8 cellular contexts compared by ENCODE assay signal in the genomic region with DNA sequence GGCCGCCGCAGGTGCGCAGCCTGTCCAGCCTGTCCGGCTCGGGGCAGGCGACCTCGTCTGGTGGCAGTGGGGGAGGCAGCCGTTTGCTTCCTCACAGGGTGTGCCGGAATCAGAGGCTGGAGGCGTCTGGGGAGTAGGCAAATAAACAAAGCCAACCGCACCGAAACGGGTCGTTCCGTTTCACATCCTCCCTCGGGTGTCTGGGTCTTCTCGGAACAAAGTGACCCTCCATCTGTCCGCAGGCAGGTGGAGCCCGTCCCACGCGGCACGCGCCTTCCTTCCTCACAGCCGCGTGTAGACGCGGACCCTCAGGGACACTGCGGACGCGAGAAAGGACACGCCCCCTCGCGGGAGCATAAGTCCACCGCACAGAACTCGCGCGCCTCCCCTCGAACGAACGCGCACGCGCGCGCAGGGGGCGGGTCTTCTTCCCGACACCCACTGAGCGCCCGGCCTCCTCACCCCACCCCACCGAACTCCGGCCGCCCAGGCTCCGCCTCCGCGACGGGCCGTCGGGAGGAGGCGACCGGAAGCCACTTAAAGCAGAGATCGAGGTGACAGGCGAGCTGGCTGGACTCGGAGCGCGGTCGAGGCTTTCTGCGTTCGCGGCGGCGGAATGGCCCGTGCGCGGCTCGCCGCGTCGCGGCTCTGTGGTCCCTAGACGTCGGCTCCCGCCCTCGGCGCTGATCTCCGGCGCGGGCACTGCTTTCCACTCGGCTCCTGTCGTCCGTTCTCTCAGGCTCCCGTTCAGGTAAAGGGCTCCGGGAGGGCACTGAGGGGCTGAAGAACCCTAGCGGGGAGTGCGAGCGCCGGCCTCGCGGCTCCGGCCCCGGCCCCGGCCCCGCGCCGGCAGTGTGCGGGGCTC. TPM values are rescaled to one million over a fixed set of nuclear protein-coding genes. Genes with fewer than 3 reads are reported as not detected.
DNase-seq lines count a peak whose midpoint lies in the region; ATAC-seq lines count a peak whose summit lies in the region.

A gene with protein sequence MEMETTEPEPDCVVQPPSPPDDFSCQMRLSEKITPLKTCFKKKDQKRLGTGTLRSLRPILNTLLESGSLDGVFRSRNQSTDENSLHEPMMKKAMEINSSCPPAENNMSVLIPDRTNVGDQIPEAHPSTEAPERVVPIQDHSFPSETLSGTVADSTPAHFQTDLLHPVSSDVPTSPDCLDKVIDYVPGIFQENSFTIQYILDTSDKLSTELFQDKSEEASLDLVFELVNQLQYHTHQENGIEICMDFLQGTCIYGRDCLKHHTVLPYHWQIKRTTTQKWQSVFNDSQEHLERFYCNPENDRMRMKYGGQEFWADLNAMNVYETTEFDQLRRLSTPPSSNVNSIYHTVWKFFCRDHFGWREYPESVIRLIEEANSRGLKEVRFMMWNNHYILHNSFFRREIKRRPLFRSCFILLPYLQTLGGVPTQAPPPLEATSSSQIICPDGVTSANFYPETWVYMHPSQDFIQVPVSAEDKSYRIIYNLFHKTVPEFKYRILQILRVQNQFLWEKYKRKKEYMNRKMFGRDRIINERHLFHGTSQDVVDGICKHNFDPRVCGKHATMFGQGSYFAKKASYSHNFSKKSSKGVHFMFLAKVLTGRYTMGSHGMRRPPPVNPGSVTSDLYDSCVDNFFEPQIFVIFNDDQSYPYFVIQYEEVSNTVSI (plus strand): TSS at position 545 of the 865 bp plus-strand sequence. CDS start 3,108 bp downstream, outside the sequence.

- H3K9me3 Mint-ChIP-seq in effector memory CD8-positive, alpha-beta T cell, result no peaks in the 10 kb centered on the region
- H3K9me3 Mint-ChIP-seq in memory B cell, result no peaks in the 10 kb centered on the region

- peaks cover 35 to 44% of the 10 kb centered on the region in 2 donors for H3K4me1 Mint-ChIP-seq in effector memory CD8-positive, alpha-beta T cell (ENCODE audit: low read depth in 2 of 2)
- peaks cover 26% of the 10 kb centered on the region for H3K4me1 Mint-ChIP-seq in memory B cell

- ATAC-seq in GM21360 (IDR thresholded peaks at IDR 0.05; ENCODE audit: unreplicated experiment) (peak; percentile 77), memory B cell (ENCODE audit: low read depth) (peak; percentile 74)
- ATAC-seq in effector memory CD8-positive, alpha-beta T cell (replicated peaks), result peak; percentile 70

- no peaks in the 10 kb centered on the region for H3K27me3 Mint-ChIP-seq in effector memory CD8-positive, alpha-beta T cell
- no peaks in the 10 kb centered on the region for H3K27me3 Mint-ChIP-seq in memory B cell

- peak within 1 kb of the TSS; percentile 98 for H3K27ac Mint-ChIP-seq in effector memory CD8-positive, alpha-beta T cell
- H3K27ac Mint-ChIP-seq in memory B cell, result peak within 1 kb of the TSS; percentile 93

- peak within 1 kb of the TSS; percentile 92 to 94 for H3K4me3 Mint-ChIP-seq in effector memory CD8-positive, alpha-beta T cell
- H3K4me3 Mint-ChIP-seq in memory B cell, result peak within 1 kb of the TSS; percentile 90

- DNase-seq in COR-L47 (lab: John Stamatoyannopoulos, UW) (peak; percentile 99), HT1080 (ENCODE audit: low read depth) (peak; percentile 99), NOMO-1 (lab: John Stamatoyannopoulos, UW; ENCODE audit: unreplicated experiment in 2 of 2) (peak; percentile 99 to 100), memory B cell (ENCODE audit: low spot score in 2 of 2) (peak; percentile 99)
- DNase-seq in activated CD8-positive, alpha-beta memory T cell treated with anti-CD3 and anti-CD28 coated beads for 4 hours (ENCODE audit: low read depth in 2 of 2), result peak; percentile 96 to 98
- DNase-seq in effector memory CD8-positive, alpha-beta T cell, result peak; percentile 99 to 100 (median 100)
- DNase-seq in stimulated activated CD8-positive, alpha-beta memory T cell treated with anti-CD3 and anti-CD28 coated beads, Interleukin-12 subunit alpha, Interleukin-12 subunit beta, amount 100 ng/mL, for 24 hours (ENCODE audit: extremely low read depth), result peak; percentile 96

- peaks cover 54% of the 10 kb centered on the region for H3K36me3 Mint-ChIP-seq in effector memory CD8-positive, alpha-beta T cell (ENCODE audit: insufficient read depth)
- H3K36me3 Mint-ChIP-seq in memory B cell, result peaks cover 12% of the 10 kb centered on the region

RNA-seq across cellular contexts. Expression of the gene that starts here (rescaled TPM):
- total RNA-seq in HT1080 (2014; rRNA removed; shearing (Covaris generic)), result 57.9 and 59.0 TPM in 2 replicates
- 31.9 and 34.8 TPM in 2 replicates for polyA plus RNA-seq in HT1080 (2015; cell fraction: cytosol; rRNA removed)
- polyA plus RNA-seq in HT1080 (2015; cell fraction: nucleus; rRNA removed), result 33.0 and 36.8 TPM in 2 replicates

Comparison
In these comparisons a context has a peak if more than half of its experiments do, and no peak if none do; other contexts are left out.
1. Peak in every context shown above with its lines: DNase-seq and ATAC-seq.